ENCODE assay signal across 2 cellular contexts in the genomic region with DNA sequence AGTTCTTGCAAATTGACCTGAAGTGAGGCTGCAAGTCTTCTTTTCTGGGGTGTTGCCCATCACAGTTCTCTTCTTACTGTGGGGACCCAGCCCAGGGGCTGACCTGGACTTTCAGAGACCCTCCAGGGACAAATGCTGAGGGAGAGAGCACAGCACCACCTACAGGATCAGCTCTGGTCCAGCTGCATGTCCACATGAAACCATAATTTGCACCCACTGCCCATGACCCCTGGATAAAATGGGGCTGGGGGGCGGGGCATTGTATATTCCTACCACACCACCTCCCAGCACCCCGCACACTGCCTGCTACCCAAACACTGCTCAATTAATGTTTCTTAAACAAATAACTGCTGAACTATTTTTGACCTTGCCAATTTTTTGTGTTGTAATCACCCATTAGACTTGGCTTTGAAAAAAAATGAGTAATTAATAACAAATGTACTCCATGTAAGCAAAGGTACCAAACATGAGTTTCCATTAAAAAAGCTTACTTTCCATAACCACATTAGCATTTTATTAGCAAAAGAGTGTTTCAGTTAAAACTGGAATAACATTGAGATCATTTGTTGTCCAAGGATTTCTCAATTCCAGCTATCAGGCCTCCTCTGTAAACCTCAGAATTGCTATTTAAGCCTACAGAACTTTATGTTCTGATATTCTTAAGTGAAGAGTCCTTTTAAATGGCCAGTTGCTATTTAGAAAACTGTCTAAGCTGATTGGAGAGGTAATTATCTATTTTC.
TF ChIP-seq lines count a peak whose summit lies in the region.

No MANE protein-coding gene starts in this region.

TF ChIP-seq in GM23338, 12 proteins besides CTCF, POLR2A, EP300 and RAD21 (continued from another document):
- TF ChIP-seq JUNB (IDR thresholded peaks at IDR 0.05; ENCODE audit: unreplicated experiment) (no peak), ZNF331 (CRISPR knock-in tag; IDR thresholded peaks at IDR 0.05; ENCODE audit: low read depth) (no peak), ZNF114 (CRISPR knock-in tag; IDR thresholded peaks at IDR 0.05) (no peak), CREB1 (CRISPR knock-in tag; IDR thresholded peaks at IDR 0.05; ENCODE audit: low read depth) (no peak), STAT1 (IDR thresholded peaks at IDR 0.05; ENCODE audit: unreplicated experiment) (no peak)

TF ChIP-seq in K562, 482 proteins besides CTCF, POLR2A, EP300 and RAD21 (continued from another document):
- TF ChIP-seq, protein P1, sequence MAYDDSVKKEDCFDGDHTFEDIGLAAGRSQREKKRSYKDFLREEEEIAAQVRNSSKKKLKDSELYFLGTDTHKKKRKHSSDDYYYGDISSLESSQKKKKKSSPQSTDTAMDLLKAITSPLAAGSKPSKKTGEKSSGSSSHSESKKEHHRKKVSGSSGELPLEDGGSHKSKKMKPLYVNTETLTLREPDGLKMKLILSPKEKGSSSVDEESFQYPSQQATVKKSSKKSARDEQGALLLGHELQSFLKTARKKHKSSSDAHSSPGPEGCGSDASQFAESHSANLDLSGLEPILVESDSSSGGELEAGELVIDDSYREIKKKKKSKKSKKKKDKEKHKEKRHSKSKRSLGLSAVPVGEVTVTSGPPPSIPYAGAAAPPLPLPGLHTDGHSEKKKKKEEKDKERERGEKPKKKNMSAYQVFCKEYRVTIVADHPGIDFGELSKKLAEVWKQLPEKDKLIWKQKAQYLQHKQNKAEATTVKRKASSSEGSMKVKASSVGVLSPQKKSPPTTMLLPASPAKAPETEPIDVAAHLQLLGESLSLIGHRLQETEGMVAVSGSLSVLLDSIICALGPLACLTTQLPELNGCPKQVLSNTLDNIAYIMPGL (CRISPR knock-in tag; IDR thresholded peaks at IDR 0.05), result no peak
- TF ChIP-seq HEY1 (CRISPR knock-in tag; IDR thresholded peaks at IDR 0.05; ENCODE audit: borderline replicate concordance) (no peak), ERF (CRISPR knock-in tag; IDR thresholded peaks at IDR 0.05) (no peak), HMGN3 (IDR thresholded peaks at IDR 0.05; ENCODE audit: borderline replicate concordance, extremely low read depth, insufficient read length, low read depth, low read length) (no peak), ZNF212 (CRISPR knock-in tag; IDR thresholded peaks at IDR 0.05) (no peak)
- TF ChIP-seq, protein P2, sequence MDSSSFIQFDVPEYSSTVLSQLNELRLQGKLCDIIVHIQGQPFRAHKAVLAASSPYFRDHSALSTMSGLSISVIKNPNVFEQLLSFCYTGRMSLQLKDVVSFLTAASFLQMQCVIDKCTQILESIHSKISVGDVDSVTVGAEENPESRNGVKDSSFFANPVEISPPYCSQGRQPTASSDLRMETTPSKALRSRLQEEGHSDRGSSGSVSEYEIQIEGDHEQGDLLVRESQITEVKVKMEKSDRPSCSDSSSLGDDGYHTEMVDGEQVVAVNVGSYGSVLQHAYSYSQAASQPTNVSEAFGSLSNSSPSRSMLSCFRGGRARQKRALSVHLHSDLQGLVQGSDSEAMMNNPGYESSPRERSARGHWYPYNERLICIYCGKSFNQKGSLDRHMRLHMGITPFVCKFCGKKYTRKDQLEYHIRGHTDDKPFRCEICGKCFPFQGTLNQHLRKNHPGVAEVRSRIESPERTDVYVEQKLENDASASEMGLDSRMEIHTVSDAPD (CRISPR knock-in tag; IDR thresholded peaks at IDR 0.05), result no peak
- TF ChIP-seq, protein P3, sequence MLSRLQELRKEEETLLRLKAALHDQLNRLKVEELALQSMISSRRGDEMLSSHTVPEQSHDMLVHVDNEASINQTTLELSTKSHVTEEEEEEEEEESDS (CRISPR knock-in tag; IDR thresholded peaks at IDR 0.05), result no peak
- TF ChIP-seq, protein P4, sequence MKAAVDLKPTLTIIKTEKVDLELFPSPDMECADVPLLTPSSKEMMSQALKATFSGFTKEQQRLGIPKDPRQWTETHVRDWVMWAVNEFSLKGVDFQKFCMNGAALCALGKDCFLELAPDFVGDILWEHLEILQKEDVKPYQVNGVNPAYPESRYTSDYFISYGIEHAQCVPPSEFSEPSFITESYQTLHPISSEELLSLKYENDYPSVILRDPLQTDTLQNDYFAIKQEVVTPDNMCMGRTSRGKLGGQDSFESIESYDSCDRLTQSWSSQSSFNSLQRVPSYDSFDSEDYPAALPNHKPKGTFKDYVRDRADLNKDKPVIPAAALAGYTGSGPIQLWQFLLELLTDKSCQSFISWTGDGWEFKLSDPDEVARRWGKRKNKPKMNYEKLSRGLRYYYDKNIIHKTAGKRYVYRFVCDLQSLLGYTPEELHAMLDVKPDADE (conservative IDR thresholded peaks at IDR 0.05; ENCODE audit: control insufficient read depth, low read depth, low read length), result no peak
TF ChIP-seq in K562: peak in this region for 0.
